In genomic region chr7:151088856-151089699, GRCh38 we compare ENCODE assay signal across 8 cellular contexts. TPM values are rescaled to one million over a fixed set of nuclear protein-coding genes. Genes with fewer than 3 reads are reported as not detected.
A peak's percentile ranks its signal among the peaks of the same experiment; 100 is the strongest.
DNase-seq lines count a peak whose midpoint lies in the region; ATAC-seq lines count a peak whose summit lies in the region.

No MANE protein-coding gene starts in this region.

- no peak overlapping the region for H2BK120ac ChIP-seq in neuronal stem cell (ENCODE audit: low read depth, low read length)

- peak overlapping the region; percentile 57 for H3K23ac ChIP-seq in neuronal stem cell (ENCODE audit: low read depth, low read length, poor library complexity)

- CTCF ChIA-PET in activated CD4-positive, alpha-beta T cell treated with anti-CD3 and anti-CD28 coated beads for 36 hours (lab: Charles Lee) = interaction anchor here (0.6 to 2.6 kb wide), 9 partner anchors 22 to 130 kb away, joined by 3 to 17 read pairs (median 3); partner anchors contain the start of gene ABCB8
- CTCF ChIA-PET in activated CD4-positive, alpha-beta memory T cell treated with anti-CD3 and anti-CD28 coated beads, Interleukin-2, amount 10 ng/mL, durations not matched to agents 7 days and 5 days (lab: Charles Lee) = interaction anchor here (1.1 to 1.2 kb wide), 2 partner anchors 30 to 71 kb away, joined by 3 to 4 read pairs; no protein-coding TSS in a partner anchor

- H4K8ac ChIP-seq in neuronal stem cell (ENCODE audit: low read depth, low read length) = no peak overlapping the region

- H3K4ac ChIP-seq in neuronal stem cell (ENCODE audit: low read length) = no peak overlapping the region

- peaks cover 0 to 3% (median 0%) of the 10 kb centered on the region in 3 experiments for H3K27me3 ChIP-seq in neuronal stem cell (ENCODE audit: control insufficient read depth in 3 of 3, insufficient read depth in 3 of 3, low read depth in 1 of 3, low read length in 3 of 3)

- peak overlapping the region; percentile 84 for H3K18ac ChIP-seq in neuronal stem cell (ENCODE audit: low read length)

- peak overlapping the region; percentile 81 for H3K4me3 Mint-ChIP-seq in activated CD4-positive, alpha-beta T cell treated with anti-CD3 and anti-CD28 coated beads for 36 hours
- no peak overlapping the region for H3K4me3 Mint-ChIP-seq in activated CD4-positive, alpha-beta memory T cell treated with anti-CD3 and anti-CD28 coated beads, Interleukin-2, amount 10 ng/mL, durations not matched to agents 7 days and 5 days

- peaks cover 27 to 28% of the 10 kb centered on the region in 2 donors for H3K4me1 ChIP-seq in neuronal stem cell (ENCODE audit: control insufficient read depth in 2 of 2, insufficient read depth in 1 of 2, low read depth in 1 of 2, low read length in 2 of 2)

- H2BK5ac ChIP-seq in neuronal stem cell (ENCODE audit: low read length) = no peak overlapping the region

- DNase-seq in activated CD4-positive, alpha-beta T cell treated with anti-CD3 and anti-CD28 coated beads for 36 hours = peak; percentile 30
- DNase-seq in activated CD4-positive, alpha-beta T cell treated with anti-CD3 and anti-CD28 coated beads for 48 hours = no peak
- DNase-seq in activated CD4-positive, alpha-beta memory T cell treated with anti-CD3 and anti-CD28 coated beads, Interleukin-2, amount 10 ng/mL, durations not matched to agents 7 days and 5 days = no peak
- DNase-seq in foreskin melanocyte (peak; percentile 85), neuronal stem cell (ENCODE audit: low spot score) (peak; percentile 58), NCI-H146 (lab: John Stamatoyannopoulos, UW) (no peak)
- no peak for DNase-seq in NK-92 treated with Interleukin-12 subunit alpha and Interleukin-12 subunit beta, amount 100 ng/mL, for 24 hours (lab: John Stamatoyannopoulos, UW)

- H2BK12ac ChIP-seq in neuronal stem cell (ENCODE audit: low read length) = peak overlapping the region; percentile 59

- H3K4me2 ChIP-seq in neuronal stem cell (ENCODE audit: insufficient read depth, low read length, poor library complexity, severe bottlenecking) = peak overlapping the region; percentile 40

- POLR2A ChIA-PET in activated CD4-positive, alpha-beta T cell treated with anti-CD3 and anti-CD28 coated beads for 36 hours (lab: Charles Lee) = interaction anchor here (0.6 kb wide), 1 partner anchor 8 kb away, joined by 3 read pairs; the partner anchor contains the start of gene FASTK
- POLR2A ChIA-PET in activated CD4-positive, alpha-beta memory T cell treated with anti-CD3 and anti-CD28 coated beads, Interleukin-2, amount 10 ng/mL, durations not matched to agents 7 days and 5 days (lab: Charles Lee) = interaction anchor here (0.9 to 2.5 kb wide), 3 partner anchors 61 to 767 kb away, joined by 3 to 7 read pairs (median 3); partner anchors contain the start of gene ABCB8

- H3K79me1 ChIP-seq in neuronal stem cell (ENCODE audit: low read depth, low read length) = peaks cover 20% of the 10 kb centered on the region

- H2AFZ ChIP-seq in neuronal stem cell (ENCODE audit: low read length) = no peak overlapping the region

- no peak overlapping the region for H2BK15ac ChIP-seq in neuronal stem cell (ENCODE audit: low read length)

- H2AK5ac ChIP-seq in neuronal stem cell (ENCODE audit: low read depth, low read length) = no peak overlapping the region

- H3K14ac ChIP-seq in neuronal stem cell (ENCODE audit: low read length) = no peak overlapping the region

- H3K4me3 ChIP-seq in neuronal stem cell (ENCODE audit: low read length in 2 of 2) = peak overlapping the region in 1 of 2 donors; percentile 95

- no peaks in the 10 kb centered on the region for H3K36me3 Mint-ChIP-seq in activated CD4-positive, alpha-beta T cell treated with anti-CD3 and anti-CD28 coated beads for 36 hours (ENCODE audit: low read depth)
- no peaks in the 10 kb centered on the region for H3K36me3 Mint-ChIP-seq in activated CD4-positive, alpha-beta memory T cell treated with anti-CD3 and anti-CD28 coated beads, Interleukin-2, amount 10 ng/mL, durations not matched to agents 7 days and 5 days (ENCODE audit: low read depth)

- no peaks in the 10 kb centered on the region for H3K9me3 Mint-ChIP-seq in activated CD4-positive, alpha-beta T cell treated with anti-CD3 and anti-CD28 coated beads for 36 hours (ENCODE audit: low read depth)
- H3K9me3 Mint-ChIP-seq in activated CD4-positive, alpha-beta memory T cell treated with anti-CD3 and anti-CD28 coated beads, Interleukin-2, amount 10 ng/mL, durations not matched to agents 7 days and 5 days = no peaks in the 10 kb centered on the region

- H3K27me3 Mint-ChIP-seq in activated CD4-positive, alpha-beta T cell treated with anti-CD3 and anti-CD28 coated beads for 36 hours = peaks cover 7% of the 10 kb centered on the region
- H3K27me3 Mint-ChIP-seq in activated CD4-positive, alpha-beta memory T cell treated with anti-CD3 and anti-CD28 coated beads, Interleukin-2, amount 10 ng/mL, durations not matched to agents 7 days and 5 days = peaks cover 10% of the 10 kb centered on the region

- no peak overlapping the region for H3K27ac ChIP-seq in neuronal stem cell (replicated peaks; ENCODE audit: low read length)

- H3K4me1 Mint-ChIP-seq in activated CD4-positive, alpha-beta T cell treated with anti-CD3 and anti-CD28 coated beads for 36 hours = peaks cover 29% of the 10 kb centered on the region
- peaks cover 31% of the 10 kb centered on the region for H3K4me1 Mint-ChIP-seq in activated CD4-positive, alpha-beta memory T cell treated with anti-CD3 and anti-CD28 coated beads, Interleukin-2, amount 10 ng/mL, durations not matched to agents 7 days and 5 days

- intact Hi-C loops in activated CD4-positive, alpha-beta T cell treated with anti-CD3 and anti-CD28 coated beads for 36 hours (cut with DNase I, micrococcal nuclease) = loop anchor here in 1 of 2 experiments (10.0 kb wide), 2 partner anchors 574 to 1374 kb away; partner anchors contain the start of gene GIMAP7

- H3K9ac ChIP-seq in neuronal stem cell (ENCODE audit: low read depth, low read length, poor library complexity) = no peak overlapping the region

- no peak overlapping the region for H4K91ac ChIP-seq in neuronal stem cell (ENCODE audit: low read depth, low read length, poor library complexity)

- H3K27ac Mint-ChIP-seq in activated CD4-positive, alpha-beta T cell treated with anti-CD3 and anti-CD28 coated beads for 36 hours = peak overlapping the region; percentile 16
- peak overlapping the region; percentile 23 for H3K27ac Mint-ChIP-seq in activated CD4-positive, alpha-beta memory T cell treated with anti-CD3 and anti-CD28 coated beads, Interleukin-2, amount 10 ng/mL, durations not matched to agents 7 days and 5 days

- H3K9me3 ChIP-seq in neuronal stem cell (replicated peaks in 1 of 2; ENCODE audit: control insufficient read depth in 2 of 2, insufficient read depth in 1 of 2, low read depth in 1 of 2, low read length in 2 of 2) = no peaks in the 10 kb centered on the region

- no CpG with 5 or more reads among the region's 30 CpGs for WGBS in neuronal stem cell (ENCODE audit: extremely low coverage in 2 of 2, insufficient read length in 2 of 2, insufficient replicate concordance in 1 of 2), 2 donors

- ATAC-seq in activated CD4-positive, alpha-beta T cell treated with anti-CD3 and anti-CD28 coated beads for 36 hours = no peak
- no peak for ATAC-seq in HG02938 (IDR thresholded peaks at IDR 0.05; ENCODE audit: unreplicated experiment)

- peaks cover 3 to 44% of the 10 kb centered on the region in 2 donors for H3K36me3 ChIP-seq in neuronal stem cell (replicated peaks in 1 of 2; ENCODE audit: control insufficient read depth in 2 of 2, insufficient read depth in 2 of 2, low read length in 2 of 2)

RNA-seq across cellular contexts. Expression of gene AGAP3, which starts 2.8 kb away (rescaled TPM):
- total RNA-seq in activated CD4-positive, alpha-beta T cell treated with anti-CD3 and anti-CD28 coated beads for 36 hours = 10 to 100 TPM; 29.4 to 33.2 TPM
- 10 to 100 TPM; 30.1 to 31.5 TPM for total RNA-seq in activated CD4-positive, alpha-beta memory T cell treated with anti-CD3 and anti-CD28 coated beads, Interleukin-2, amount 10 ng/mL, durations not matched to agents 7 days and 5 days
- polyA plus RNA-seq in neuronal stem cell (2013, experiment 1 of 2) = 45.7 TPM
- polyA plus RNA-seq in neuronal stem cell (2013, experiment 2 of 2) = 45.5 TPM

RNA-seq across cellular contexts. Expression of gene TMUB1, which starts 5.8 kb away (rescaled TPM):
- total RNA-seq in activated CD4-positive, alpha-beta T cell treated with anti-CD3 and anti-CD28 coated beads for 36 hours = 10 to 100 TPM; 54.0 to 67.7 TPM
- 10 to 100 TPM; 80.3 to 81.1 TPM for total RNA-seq in activated CD4-positive, alpha-beta memory T cell treated with anti-CD3 and anti-CD28 coated beads, Interleukin-2, amount 10 ng/mL, durations not matched to agents 7 days and 5 days
- polyA plus RNA-seq in neuronal stem cell (2013, experiment 1 of 2) = 45.7 TPM
- polyA plus RNA-seq in neuronal stem cell (2013, experiment 2 of 2) = 44.8 TPM

RNA-seq across cellular contexts. Expression of gene FASTK, which starts 8.5 kb away (rescaled TPM):
- 10 to 100 TPM; 56.6 to 56.7 TPM for total RNA-seq in activated CD4-positive, alpha-beta T cell treated with anti-CD3 and anti-CD28 coated beads for 36 hours
- total RNA-seq in activated CD4-positive, alpha-beta memory T cell treated with anti-CD3 and anti-CD28 coated beads, Interleukin-2, amount 10 ng/mL, durations not matched to agents 7 days and 5 days = 10 to 100 TPM; 70.0 to 72.7 TPM
- polyA plus RNA-seq in neuronal stem cell (2013, experiment 1 of 2) = 40.4 TPM
- 40.8 TPM for polyA plus RNA-seq in neuronal stem cell (2013, experiment 2 of 2)

RNA-seq across cellular contexts. Expression of gene SLC4A2, which starts 29.7 kb away (rescaled TPM):
- 10 to 100 TPM; 58.7 to 85.0 TPM for total RNA-seq in activated CD4-positive, alpha-beta T cell treated with anti-CD3 and anti-CD28 coated beads for 36 hours
- total RNA-seq in activated CD4-positive, alpha-beta memory T cell treated with anti-CD3 and anti-CD28 coated beads, Interleukin-2, amount 10 ng/mL, durations not matched to agents 7 days and 5 days = 100 to 1,000 TPM in 1 of 2 experiments, 10 to 100 TPM in 1; 94.6 to 109 TPM
- 47.2 TPM for polyA plus RNA-seq in neuronal stem cell (2013, experiment 1 of 2)
- polyA plus RNA-seq in neuronal stem cell (2013, experiment 2 of 2) = 44.5 TPM

RNA-seq across cellular contexts. Expression of gene CDK5, which starts 31.4 kb away (rescaled TPM):
- 10 to 100 TPM; 12.5 to 16.7 TPM for total RNA-seq in activated CD4-positive, alpha-beta T cell treated with anti-CD3 and anti-CD28 coated beads for 36 hours
- 10 to 100 TPM; 17.6 to 18.2 TPM for total RNA-seq in activated CD4-positive, alpha-beta memory T cell treated with anti-CD3 and anti-CD28 coated beads, Interleukin-2, amount 10 ng/mL, durations not matched to agents 7 days and 5 days
- 14.1 TPM for polyA plus RNA-seq in neuronal stem cell (2013, experiment 1 of 2)
- 13.9 TPM for polyA plus RNA-seq in neuronal stem cell (2013, experiment 2 of 2)

Comparison
In these comparisons a context has a peak if more than half of its experiments do, and no peak if none do; other contexts are left out.
1. DNase-seq: peak in activated CD4-positive, alpha-beta T cell treated with anti-CD3 and anti-CD28 coated beads for 36 hours (single experiment), foreskin melanocyte (single experiment) and neuronal stem cell (single experiment); none in activated CD4-positive, alpha-beta T cell treated with anti-CD3 and anti-CD28 coated beads for 48 hours (single experiment), activated CD4-positive, alpha-beta memory T cell treated with anti-CD3 and anti-CD28 coated beads, Interleukin-2, amount 10 ng/mL, durations not matched to agents 7 days and 5 days (single experiment), NK-92 treated with Interleukin-12 subunit alpha and Interleukin-12 subunit beta, amount 100 ng/mL, for 24 hours (single experiment) and NCI-H146 (single experiment).